8 cellular contexts compared by ENCODE assay signal in the genomic region with DNA sequence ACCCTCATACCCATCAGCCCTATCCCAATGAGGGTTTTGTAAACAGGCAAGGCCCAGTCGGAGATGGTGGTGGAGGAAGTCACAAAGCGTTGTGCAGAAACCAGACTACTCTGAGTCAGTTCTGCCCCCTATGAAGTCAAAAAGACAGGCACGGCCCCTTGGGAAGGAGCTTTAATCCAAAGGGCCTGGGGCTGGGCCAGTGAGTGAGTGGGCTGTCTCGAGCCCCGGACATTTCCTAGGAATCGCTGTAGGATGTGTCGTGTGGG. TPM values are rescaled to one million over a fixed set of nuclear protein-coding genes. Genes with fewer than 3 reads are reported as not detected.
A peak's percentile ranks its signal among the peaks of the same experiment; 100 is the strongest.
DNase-seq lines count a peak whose midpoint lies in the region; ATAC-seq and TF ChIP-seq lines count a peak whose summit lies in the region.

No MANE protein-coding gene starts in this region.

- no peaks in the 10 kb centered on the region for H3K9me3 Mint-ChIP-seq in activated T-cell treated with anti-CD3 and anti-CD28 coated beads, Interleukin-2, amount 50 U/mL, for 24 hours
- H3K9me3 Mint-ChIP-seq in activated naive CD8-positive, alpha-beta T cell treated with anti-CD3 and anti-CD28 coated beads, Interleukin-2, amount 10 ng/mL, durations not matched to agents 7 days and 5 days, result no peaks in the 10 kb centered on the region

- peaks cover 44% of the 10 kb centered on the region for H3K36me3 Mint-ChIP-seq in activated T-cell treated with anti-CD3 and anti-CD28 coated beads, Interleukin-2, amount 50 U/mL, for 24 hours (ENCODE audit: low read depth)
- H3K36me3 Mint-ChIP-seq in activated naive CD8-positive, alpha-beta T cell treated with anti-CD3 and anti-CD28 coated beads, Interleukin-2, amount 10 ng/mL, durations not matched to agents 7 days and 5 days, result peaks cover 4% of the 10 kb centered on the region

- no peaks in the 10 kb centered on the region for H3K9me3 ChIP-seq in upper lobe of right lung

- H3K4me3 Mint-ChIP-seq in activated T-cell treated with anti-CD3 and anti-CD28 coated beads, Interleukin-2, amount 50 U/mL, for 24 hours, result peak overlapping the region; percentile 99
- H3K4me3 Mint-ChIP-seq in activated naive CD8-positive, alpha-beta T cell treated with anti-CD3 and anti-CD28 coated beads, Interleukin-2, amount 10 ng/mL, durations not matched to agents 7 days and 5 days, result peak overlapping the region; percentile 98

- H3K27me3 Mint-ChIP-seq in activated T-cell treated with anti-CD3 and anti-CD28 coated beads, Interleukin-2, amount 50 U/mL, for 24 hours, result no peaks in the 10 kb centered on the region
- H3K27me3 Mint-ChIP-seq in activated naive CD8-positive, alpha-beta T cell treated with anti-CD3 and anti-CD28 coated beads, Interleukin-2, amount 10 ng/mL, durations not matched to agents 7 days and 5 days, result peaks cover 2% of the 10 kb centered on the region

- peak overlapping the region; percentile 99 for H3K27ac Mint-ChIP-seq in activated T-cell treated with anti-CD3 and anti-CD28 coated beads, Interleukin-2, amount 50 U/mL, for 24 hours
- H3K27ac Mint-ChIP-seq in activated naive CD8-positive, alpha-beta T cell treated with anti-CD3 and anti-CD28 coated beads, Interleukin-2, amount 10 ng/mL, durations not matched to agents 7 days and 5 days, result peak overlapping the region; percentile 95

- peaks cover 36% of the 10 kb centered on the region for H3K4me1 Mint-ChIP-seq in activated T-cell treated with anti-CD3 and anti-CD28 coated beads, Interleukin-2, amount 50 U/mL, for 24 hours (ENCODE audit: low read depth)
- H3K4me1 Mint-ChIP-seq in activated naive CD8-positive, alpha-beta T cell treated with anti-CD3 and anti-CD28 coated beads, Interleukin-2, amount 10 ng/mL, durations not matched to agents 7 days and 5 days, result peaks cover 27% of the 10 kb centered on the region

- TF ChIP-seq CTCF in upper lobe of right lung (IDR thresholded peaks at IDR 0.05), result no peak

- peaks cover 65% of the 10 kb centered on the region for H3K4me1 ChIP-seq in upper lobe of right lung

- no peaks in the 10 kb centered on the region for H3K36me3 ChIP-seq in upper lobe of right lung

- no peak for DNase-seq in activated T-cell treated with anti-CD3 and anti-CD28 coated beads, Interleukin-2, amount 50 U/mL, for 24 hours
- no peak for DNase-seq in activated T-cell treated with anti-CD3 and anti-CD28 coated beads, Interleukin-2, amount 50 U/mL, for 1 hour
- no peak for DNase-seq in activated naive CD8-positive, alpha-beta T cell treated with anti-CD3 and anti-CD28 coated beads, Interleukin-2, amount 10 ng/mL, durations not matched to agents 7 days and 5 days
- no peak for DNase-seq in left lobe of liver (ENCODE audit: low spot score)
- no peak for DNase-seq in upper lobe of right lung
- no peak for DNase-seq in pons (ENCODE audit: low spot score)
- no peak for DNase-seq in stimulated activated naive CD4-positive, alpha-beta T cell treated with Interleukin-2 at 50 U/mL for 16 hours (lab: John Stamatoyannopoulos, UW)
- no peak for DNase-seq in middle frontal gyrus (ENCODE audit: extremely low spot score, low spot score)

- no peak overlapping the region for H3K4me3 ChIP-seq in upper lobe of right lung

- ATAC-seq in activated naive CD8-positive, alpha-beta T cell treated with anti-CD3 and anti-CD28 coated beads, Interleukin-2, amount 10 ng/mL, durations not matched to agents 7 days and 5 days (ENCODE audit: low read depth), result no peak
- peak; percentile 10 for ATAC-seq in left lobe of liver
- ATAC-seq in upper lobe of right lung, result peak; percentile 1

- peak overlapping the region; percentile 97 for H3K27ac ChIP-seq in upper lobe of right lung

- POLR2A ChIA-PET in activated naive CD8-positive, alpha-beta T cell treated with anti-CD3 and anti-CD28 coated beads, Interleukin-2, amount 10 ng/mL, durations not matched to agents 7 days and 5 days (lab: Charles Lee), result interaction anchor here (0.5 to 2.8 kb wide), 17 partner anchors 23 to 438 kb away, joined by 3 to 34 read pairs (median 5); partner anchors contain the start of genes GNAI3 and STRIP1

- no peaks in the 10 kb centered on the region for H3K27me3 ChIP-seq in upper lobe of right lung

- intact Hi-C loops in upper lobe of right lung (cut with DNase I), result loop anchor here (5.0 kb wide), 1 partner anchor 207 kb away; no protein-coding TSS in a partner anchor

RNA-seq across cellular contexts. Expression of gene AHCYL1, which starts 0.4 kb away (rescaled TPM):
- total RNA-seq in activated naive CD8-positive, alpha-beta T cell treated with anti-CD3 and anti-CD28 coated beads, Interleukin-2, amount 10 ng/mL, durations not matched to agents 7 days and 5 days, result 10 to 100 TPM; 53.6 to 55.4 TPM
- total RNA-seq in left lobe of liver (59.9 TPM), upper lobe of right lung (91.7 TPM)

RNA-seq across cellular contexts. Expression of gene STRIP1, which starts 50.3 kb away (rescaled TPM):
- total RNA-seq in activated naive CD8-positive, alpha-beta T cell treated with anti-CD3 and anti-CD28 coated beads, Interleukin-2, amount 10 ng/mL, durations not matched to agents 7 days and 5 days, result 10 to 100 TPM; 47.5 to 49.1 TPM
- total RNA-seq in left lobe of liver (12.5 TPM), upper lobe of right lung (35.6 TPM)
